In the genomic region with DNA sequence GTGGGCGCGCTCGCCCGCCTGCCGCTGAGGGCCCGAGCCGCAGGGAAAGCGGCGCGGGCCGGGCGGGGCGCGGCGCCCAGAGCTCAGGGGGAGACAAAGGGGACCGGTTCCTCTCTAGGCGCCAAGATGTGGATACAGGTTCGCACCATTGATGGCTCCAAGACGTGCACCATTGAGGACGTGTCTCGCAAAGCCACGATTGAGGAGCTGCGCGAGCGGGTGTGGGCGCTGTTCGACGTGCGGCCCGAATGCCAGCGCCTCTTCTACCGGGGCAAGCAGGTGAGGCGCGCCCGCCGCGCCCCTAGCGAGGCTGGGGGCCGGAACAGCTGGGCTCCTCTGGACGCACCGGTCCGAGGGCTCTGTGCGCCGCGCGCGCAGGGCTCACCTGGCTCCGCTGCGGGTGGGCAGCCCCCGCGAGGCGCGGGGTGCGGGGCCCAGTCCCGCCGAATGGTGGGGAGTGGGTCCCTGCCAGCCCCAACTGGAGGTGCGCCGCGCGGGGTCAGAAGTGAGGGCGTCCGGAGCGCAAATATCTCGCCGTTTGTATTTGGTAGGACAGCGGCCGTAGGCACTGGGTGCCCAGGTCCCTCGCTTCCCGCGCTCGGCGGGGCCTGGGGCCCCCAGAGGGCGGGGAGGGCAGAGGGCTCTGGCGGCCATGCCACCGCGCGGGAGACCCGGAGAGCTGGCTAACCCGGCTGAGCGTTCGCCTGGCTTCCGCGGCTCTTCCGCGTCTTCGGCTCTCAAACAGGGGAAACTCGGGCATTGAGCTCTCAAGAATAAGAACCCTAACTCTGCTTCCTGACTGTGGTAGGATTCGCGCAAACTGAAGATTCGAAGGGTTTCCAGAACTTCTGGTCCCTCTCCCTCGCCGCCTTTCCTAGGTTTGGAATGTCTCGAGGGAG, we compare ENCODE assay signal across 8 cellular contexts. TPM values are rescaled to one million over a fixed set of nuclear protein-coding genes. Genes with fewer than 3 reads are reported as not detected.
DNase-seq lines count a peak whose midpoint lies in the region; ATAC-seq and TF ChIP-seq lines count a peak whose summit lies in the region.

No MANE protein-coding gene starts in this region.

- TF ChIP-seq POLR2A in right lobe of liver (IDR thresholded peaks at IDR 0.05) = peak; percentile 7

- H3K4me1 Mint-ChIP-seq in Calu3 (ENCODE audit: low read depth, unreplicated experiment) = peaks cover 9% of the 10 kb centered on the region

- H3K4me3 ChIP-seq in HUES64 (ENCODE audit: low read length) (peak overlapping the region; percentile 89), choroid plexus epithelial cell (ENCODE audit: low read depth, low read length) (peak overlapping the region; percentile 88), right lobe of liver (peak overlapping the region; percentile 77 to 98 (median 85))

- H3K27ac Mint-ChIP-seq in Calu3 (ENCODE audit: unreplicated experiment) = peak overlapping the region; percentile 30

- WGBS in HUES64 = under 1% methylated on average over 93 of the region's 93 CpGs
- WGBS in right lobe of liver (ENCODE audit: insufficient coverage, low coverage, low lambda C conversion rate, missing lambda C conversion rate) = 0% methylated on average over 4 of the region's 93 CpGs

- H3K36me3 Mint-ChIP-seq in Calu3 (ENCODE audit: insufficient read depth, unreplicated experiment) = peaks cover 15% of the 10 kb centered on the region

- H3K9ac ChIP-seq in HUES64 (ENCODE audit: low read depth, low read length) = peak overlapping the region; percentile 97

- no peaks in the 10 kb centered on the region for H3K9me3 Mint-ChIP-seq in Calu3 (ENCODE audit: low read depth, unreplicated experiment)

- DNase-seq in Calu3 (peak; percentile 15), choroid plexus epithelial cell (ENCODE audit: low read depth) (no peak), right lobe of liver (peak; percentile 49 to 72 (median 62))
- peak in 3 of 4 experiments; percentile 29 to 49 (median 45) for DNase-seq in activated CD4-positive, CD25-positive, alpha-beta regulatory T cell (lab: John Stamatoyannopoulos, UW)
- peak in 2 of 3 donors; percentile 12 to 27 for DNase-seq in stimulated activated CD4-positive, alpha-beta T cell treated with anti-CD3 and anti-CD28 coated beads, TNF-alpha, amount 100 ng/mL, for 48 hours (ENCODE audit: low read depth in 3 of 3)

- H3K27me3 Mint-ChIP-seq in Calu3 (ENCODE audit: unreplicated experiment) = peaks cover 8% of the 10 kb centered on the region

- TF ChIP-seq CTCF in Calu3 (IDR thresholded peaks at IDR 0.05; ENCODE audit: unreplicated experiment) = no peak
- no peak for TF ChIP-seq CTCF in choroid plexus epithelial cell (conservative IDR thresholded peaks at IDR 0.05; ENCODE audit: low read depth, low read length)
- TF ChIP-seq CTCF in right lobe of liver (IDR thresholded peaks at IDR 0.05) = no peak

- H3K9me3 ChIP-seq in HUES64 (ENCODE audit: insufficient read depth, low read depth, low read length) = no peaks in the 10 kb centered on the region
- H3K9me3 ChIP-seq in right lobe of liver = no peaks in the 10 kb centered on the region

- H3K4me3 Mint-ChIP-seq in Calu3 (ENCODE audit: low read depth, unreplicated experiment) = peak overlapping the region; percentile 69

- intact Hi-C loops in Calu3 (cut with micrococcal nuclease; ENCODE audit: unreplicated experiment) = no loop called here
- intact Hi-C loops in right lobe of liver (cut with DNase I) = no loop called here

- no peaks in the 10 kb centered on the region for H3K36me3 ChIP-seq in HUES64 (ENCODE audit: insufficient read depth, low read length)
- H3K36me3 ChIP-seq in right lobe of liver = no peaks in the 10 kb centered on the region

- H3K27me3 ChIP-seq in HUES64 (ENCODE audit: insufficient read depth, low read length) = peaks cover 25% of the 10 kb centered on the region
- no peaks in the 10 kb centered on the region for H3K27me3 ChIP-seq in right lobe of liver

- no TSS peak for BruUV-seq in Calu3 (replicated peaks; lab: Mats Ljungman, UMichigan)

- ATAC-seq in GM21447 (IDR thresholded peaks at IDR 0.05; ENCODE audit: unreplicated experiment) = peak; percentile 13
- ATAC-seq in right lobe of liver = peak; percentile 19 to 39 (median 36)
- no peak for ATAC-seq in GM18520 (IDR thresholded peaks at IDR 0.05; ENCODE audit: unreplicated experiment)

- H3K27ac ChIP-seq in HUES64 (ENCODE audit: low read depth, low read length) (peak overlapping the region; percentile 64), right lobe of liver (peak overlapping the region; percentile 60 to 86 (median 71))

- CTCF ChIA-PET in Calu3 (lab: Charles Lee) = interaction anchor here (0.6 kb wide), 1 partner anchor 11 kb away, joined by 3 read pairs; no protein-coding TSS in a partner anchor

- peaks cover 16% of the 10 kb centered on the region for H3K4me1 ChIP-seq in HUES64 (ENCODE audit: insufficient read depth, low read length)
- peaks cover 0 to 27% (median 6%) of the 10 kb centered on the region in 4 donors for H3K4me1 ChIP-seq in right lobe of liver

RNA-seq across cellular contexts. Expression of a gene that starts 0.6 kb away (rescaled TPM):
- total RNA-seq in Calu3 (2022) (38.4 and 38.8 TPM in 2 replicates), right lobe of liver (10 to 100 TPM; 12.6 to 18.8 (median 17.1) TPM)
- 25.3 TPM for polyA plus RNA-seq in HUES64 (2013, experiment 1 of 2)
- polyA plus RNA-seq in HUES64 (2013, experiment 2 of 2) = 28.8 TPM
